ENCODE assay signal across 20 cellular contexts in the genomic region with DNA sequence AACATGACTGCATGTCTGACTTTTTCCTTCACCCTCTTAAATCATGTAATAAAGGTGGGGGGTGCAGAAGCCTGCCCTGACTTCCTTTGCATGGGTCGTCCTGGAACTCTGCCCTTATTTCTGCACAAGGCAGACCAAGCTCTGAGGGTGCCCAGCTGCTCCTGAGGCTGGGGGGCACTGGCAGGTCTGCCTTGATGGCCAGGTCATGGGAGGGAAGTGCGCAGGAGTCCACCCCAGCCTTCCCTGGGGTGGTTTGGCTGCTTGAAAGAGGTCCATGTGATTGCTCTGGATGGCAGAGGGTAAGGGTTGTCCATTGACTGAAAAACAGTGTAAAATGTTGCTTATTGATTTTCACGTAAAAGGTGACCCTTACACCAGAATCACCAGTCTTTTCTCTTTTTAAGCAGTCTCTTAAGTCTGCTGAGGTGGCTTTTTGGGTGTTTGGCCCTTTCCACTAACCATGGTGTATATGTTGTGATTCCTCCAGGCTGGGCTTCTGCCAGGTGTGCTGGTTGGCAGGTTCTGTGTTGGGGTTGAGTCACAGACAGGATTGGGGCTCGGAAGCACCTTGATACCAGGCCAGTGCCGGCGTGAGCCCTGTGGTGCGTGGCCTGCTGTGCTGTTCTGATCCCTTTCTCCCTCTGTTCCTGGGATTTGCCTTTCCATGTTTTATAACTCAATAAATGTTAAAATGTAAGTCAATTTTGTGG. TPM values are rescaled to one million over a fixed set of nuclear protein-coding genes. Genes with fewer than 3 reads are reported as not detected.
"Had no signal": no experiment of that assay in that cellular context is flagged by ENCODE, and none has a peak within 500 bp of the region (broad histone marks: within the 10 kb centered on the region; RNA-seq: fewer than 3 reads in every experiment).

No MANE protein-coding gene starts in this region.

- H3K9me3 ChIP-seq: gastroesophageal sphincter, pancreas, thyroid gland had no signal

- H3K4me3 ChIP-seq: gastroesophageal sphincter, heart right ventricle, pancreas, thyroid gland had no signal

- H3K27me3 ChIP-seq: brain microvascular endothelial cell, gastroesophageal sphincter, heart right ventricle, pancreas, thyroid gland had no signal

- DNase-seq: activated CD4-positive, alpha-beta memory T cell treated with anti-CD3 and anti-CD28 coated beads, Interleukin-2, amount 10 ng/mL, durations not matched to agents 7 days and 5 days; activated CD4-positive, alpha-beta T cell treated with anti-CD3 and anti-CD28 coated beads for 48 hours; activated CD4-positive, CD25-positive, alpha-beta regulatory T cell; activated naive CD4-positive, alpha-beta T cell treated with anti-CD3 and anti-CD28 coated beads for 36 hours; activated T-cell treated with anti-CD3 and anti-CD28 coated beads, Interleukin-2, amount 50 U/mL, for 24 hours; aorta; brain microvascular endothelial cell; cortex of kidney; heart right ventricle; immature natural killer cell; naive thymus-derived CD4-positive, alpha-beta T cell; pancreas; stimulated activated naive CD4-positive, alpha-beta T cell; T-helper 1 cell; T-helper 9 cell; thyroid gland had no signal

- H3K4me1 ChIP-seq: gastroesophageal sphincter, pancreas had no signal

- FAIRE-seq: endometrium, pancreas had no signal

- ATAC-seq: gastroesophageal sphincter; naive thymus-derived CD4-positive, alpha-beta T cell had no signal

- H3K27ac ChIP-seq: brain microvascular endothelial cell, gastroesophageal sphincter, heart right ventricle, pancreas, thyroid gland had no signal

RNA-seq across cellular contexts. Expression of a gene that starts 50.0 kb away (rescaled TPM):
- total RNA-seq: activated CD4-positive, alpha-beta memory T cell treated with anti-CD3 and anti-CD28 coated beads, Interleukin-2, amount 10 ng/mL, durations not matched to agents 7 days and 5 days; activated naive CD4-positive, alpha-beta T cell treated with anti-CD3 and anti-CD28 coated beads for 36 hours; activated T-helper 2 cell treated with anti-CD3 and anti-CD28 coated beads, Interferon-gamma antibody, Interleukin-2, Interleukin-4, amounts not matched to agents 10 μg/mL and 5 μg/mL and 100 μg/mL, durations not matched to agents 14 hours and 24 hours and 36 hours; naive thymus-derived CD4-positive, alpha-beta T cell; pancreas; thyroid gland; ureter had no signal
- polyA plus RNA-seq: immature natural killer cell had no signal

RNA-seq across cellular contexts. Expression of a gene that starts 58.8 kb away (rescaled TPM):
- total RNA-seq: activated CD4-positive, alpha-beta memory T cell treated with anti-CD3 and anti-CD28 coated beads, Interleukin-2, amount 10 ng/mL, durations not matched to agents 7 days and 5 days; activated naive CD4-positive, alpha-beta T cell treated with anti-CD3 and anti-CD28 coated beads for 36 hours; activated T-helper 2 cell treated with anti-CD3 and anti-CD28 coated beads, Interferon-gamma antibody, Interleukin-2, Interleukin-4, amounts not matched to agents 10 μg/mL and 5 μg/mL and 100 μg/mL, durations not matched to agents 14 hours and 24 hours and 36 hours had no signal
- polyA plus RNA-seq: immature natural killer cell had no signal

RNA-seq across cellular contexts. Expression of a gene that starts 58.9 kb away (rescaled TPM):
- total RNA-seq: activated T-helper 2 cell treated with anti-CD3 and anti-CD28 coated beads, Interferon-gamma antibody, Interleukin-2, Interleukin-4, amounts not matched to agents 10 μg/mL and 5 μg/mL and 100 μg/mL, durations not matched to agents 14 hours and 24 hours and 36 hours had no signal
- polyA plus RNA-seq: immature natural killer cell had no signal
